In genomic region chr16:6427621-6428020, GRCh38 we compare ENCODE assay signal across 2 cellular contexts.
TF ChIP-seq lines count a peak whose summit lies in the region.

No MANE protein-coding gene starts in this region.

TF ChIP-seq in IMR-90, 13 proteins besides CTCF, POLR2A, EP300 and RAD21:
- TF ChIP-seq BHLHE40 (IDR thresholded peaks at IDR 0.05; ENCODE audit: low read depth, low read length), result no peak
- peak; percentile 47; the same call in 1 of the 2 replicates for TF ChIP-seq CEBPB (IDR thresholded peaks at IDR 0.05; ENCODE audit: low read depth, low read length)
TF ChIP-seq in IMR-90: peak in this region for 1.

TF ChIP-seq in K562, 482 proteins besides CTCF, POLR2A, EP300 and RAD21:
- peak; percentile 51; the same call in 1 of the 2 replicates for TF ChIP-seq CEBPB (tag; IDR thresholded peaks at IDR 0.05)
- TF ChIP-seq RBM25 (IDR thresholded peaks at IDR 0.05; ENCODE audit: low read depth, low read length, severe bottlenecking), result peak; percentile 30
- no peak for TF ChIP-seq CEBPG (CRISPR knock-in tag; IDR thresholded peaks at IDR 0.05)
- peak in 1 of 2 experiments; percentile 20; a peak in 1 of 4 replicates for TF ChIP-seq CEBPG (tag; conservative IDR thresholded peaks at IDR 0.05 in 1 of 2, IDR thresholded peaks at IDR 0.05 in 1 of 2)
- TF ChIP-seq ZFPM2 (CRISPR knock-in tag; IDR thresholded peaks at IDR 0.05), result no peak
